13 cellular contexts compared by ENCODE assay signal in the genomic region with DNA sequence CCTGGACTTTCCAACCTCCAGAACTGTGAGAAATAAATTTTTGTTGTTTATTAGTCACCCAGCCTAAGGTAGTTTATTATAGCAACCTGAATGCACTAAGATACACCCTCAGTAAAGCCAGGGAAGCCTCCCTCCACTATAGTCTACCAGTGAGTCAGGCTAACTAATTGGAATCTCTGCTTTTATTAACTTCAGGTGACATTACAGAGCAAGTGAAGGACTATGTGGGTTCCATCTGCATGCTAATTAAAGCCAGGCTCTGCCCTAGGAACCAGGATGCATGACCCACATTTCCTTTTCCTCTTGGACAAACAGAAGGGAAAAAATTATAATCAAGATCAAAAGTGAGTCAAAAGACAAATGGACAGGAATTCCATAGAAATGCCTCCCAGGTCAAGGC.
"Had no signal": no experiment of that assay in that cellular context is flagged by ENCODE, and none has a peak within 500 bp of the region (broad histone marks: within the 10 kb centered on the region; RNA-seq: fewer than 3 reads in every experiment).

No MANE protein-coding gene starts in this region.

- H3K27me3 Mint-ChIP-seq: activated T-cell treated with anti-CD3 and anti-CD28 coated beads, Interleukin-2, amount 50 U/mL, for 24 hours; progenitor cell of endocrine pancreas; type B pancreatic cell had no signal

- DNase-seq: activated CD4-positive, alpha-beta T cell treated with anti-CD3 and anti-CD28 coated beads, Interleukin-2, amount 50 U/mL, for 4 hours; activated effector memory CD4-positive, alpha-beta T cell treated with anti-CD3 and anti-CD28 coated beads, Interleukin-2, amount 50 U/mL, for 16 hours; activated T-cell treated with anti-CD3 and anti-CD28 coated beads, Interleukin-2, amount 50 U/mL, for 24 hours; amygdala; immature natural killer cell; left colon; natural killer cell; sigmoid colon; stimulated activated naive CD8-positive, alpha-beta T cell treated with anti-CD3 and anti-CD28 coated beads, Interleukin-15, Interleukin-2, amounts not matched to agents 100 U/mL and 50 U/mL, for 24 hours; T-helper 2 cell had no signal

- H3K9me3 ChIP-seq: suprapubic skin had no signal

- H3K4me3 ChIP-seq: sigmoid colon, suprapubic skin had no signal

- H3K27ac Mint-ChIP-seq: activated T-cell treated with anti-CD3 and anti-CD28 coated beads, Interleukin-2, amount 50 U/mL, for 24 hours; immature natural killer cell; natural killer cell; progenitor cell of endocrine pancreas; type B pancreatic cell had no signal

- H3K4me3 Mint-ChIP-seq: activated T-cell treated with anti-CD3 and anti-CD28 coated beads, Interleukin-2, amount 50 U/mL, for 24 hours; immature natural killer cell; natural killer cell; type B pancreatic cell had no signal

- H3K36me3 Mint-ChIP-seq: type B pancreatic cell had no signal

- H3K36me3 ChIP-seq: sigmoid colon, suprapubic skin had no signal

- H3K4me1 ChIP-seq: sigmoid colon, suprapubic skin had no signal

- H3K4me1 Mint-ChIP-seq: immature natural killer cell, natural killer cell had no signal

- H3K27ac ChIP-seq: sigmoid colon, suprapubic skin had no signal

- ATAC-seq: left colon; natural killer cell; stimulated activated naive CD8-positive, alpha-beta T cell treated with anti-CD3 and anti-CD28 coated beads, Interleukin-15, Interleukin-2, amounts not matched to agents 100 U/mL and 50 U/mL, for 24 hours had no signal

- H3K27me3 ChIP-seq: sigmoid colon, suprapubic skin had no signal
